Comparison of ENCODE assay signal across 9 cellular contexts in the genomic region with DNA sequence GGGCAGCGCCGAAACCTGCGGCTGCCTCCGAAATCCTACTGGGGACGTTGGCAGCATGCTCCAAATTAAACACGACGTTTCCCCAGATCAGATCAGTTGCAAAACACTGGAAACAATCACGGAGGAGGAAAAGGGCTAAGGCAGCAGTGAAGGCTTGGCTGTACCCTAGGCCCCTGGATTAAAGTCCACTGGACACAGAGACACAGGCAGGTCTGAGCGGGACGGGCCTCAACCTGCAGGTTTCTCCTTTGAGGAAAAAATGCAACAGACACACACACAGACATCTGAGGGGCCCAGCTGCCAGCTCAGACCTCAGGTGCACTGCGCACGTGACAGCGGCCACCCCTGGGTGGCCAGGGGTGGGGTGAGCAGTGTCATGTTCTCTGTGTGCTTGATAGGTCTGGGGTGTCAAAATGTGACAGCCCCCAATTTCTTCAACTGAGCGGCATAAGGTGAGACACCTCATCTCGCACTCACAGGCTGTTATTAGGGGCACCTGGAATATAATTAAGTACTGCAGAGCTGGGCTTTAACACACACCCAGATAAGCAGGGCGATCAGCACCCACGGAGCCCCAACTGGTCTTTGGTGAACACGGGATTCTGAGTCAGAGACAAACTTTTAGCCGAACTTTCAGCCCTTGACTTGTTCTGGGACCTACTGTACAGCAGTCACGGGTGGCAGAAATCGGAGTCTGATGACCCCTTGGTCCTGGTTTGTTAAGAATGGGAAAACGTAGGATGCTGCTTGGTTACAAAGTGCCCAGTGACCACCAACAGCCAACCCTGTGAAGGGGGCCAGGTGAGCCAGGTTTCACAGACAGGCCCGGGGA. TPM values are rescaled to one million over a fixed set of nuclear protein-coding genes. Genes with fewer than 3 reads are reported as not detected.
DNase-seq lines count a peak whose midpoint lies in the region; ATAC-seq, FAIRE-seq and TF ChIP-seq lines count a peak whose summit lies in the region.
"Had no signal": no experiment of that assay in that cellular context is flagged by ENCODE, and none has a peak within 500 bp of the region (broad histone marks: within the 10 kb centered on the region; RNA-seq: fewer than 3 reads in every experiment).

No MANE protein-coding gene starts in this region.

- peak overlapping the region; percentile 71 for H2AK5ac ChIP-seq in neuronal stem cell (ENCODE audit: low read depth, low read length)

- H3K9ac ChIP-seq in SK-N-MC (ENCODE audit: insufficient read length) (peak overlapping the region; percentile 3), neuronal stem cell (ENCODE audit: low read depth, low read length, poor library complexity) (peak overlapping the region; percentile 75)

- H3K27me3 ChIP-seq in neuronal stem cell (ENCODE audit: control insufficient read depth in 3 of 3, insufficient read depth in 3 of 3, low read depth in 1 of 3, low read length in 3 of 3) = no peaks in the 10 kb centered on the region

- H2BK5ac ChIP-seq in neuronal stem cell (ENCODE audit: low read length) = peak overlapping the region; percentile 49

- peak overlapping the region; percentile 4 for H4K91ac ChIP-seq in neuronal stem cell (ENCODE audit: low read depth, low read length, poor library complexity)

- no peak for TF ChIP-seq CTCF in CD14-positive monocyte (IDR thresholded peaks at IDR 0.05)

- H3K79me1 ChIP-seq in neuronal stem cell (ENCODE audit: low read depth, low read length) = peaks cover 16% of the 10 kb centered on the region

- no peak overlapping the region for H4K8ac ChIP-seq in neuronal stem cell (ENCODE audit: low read depth, low read length)

- no peak for FAIRE-seq in RCC 7860 (lab: Jason Lieb, UNC)

- H3K4me1 Mint-ChIP-seq in CD14-positive monocyte = peaks cover 49% of the 10 kb centered on the region

- no peak overlapping the region for H3K27ac ChIP-seq in SK-N-MC
- H3K27ac ChIP-seq in neuronal stem cell (replicated peaks; ENCODE audit: low read length) = peak overlapping the region; percentile 97

- H2BK120ac ChIP-seq in neuronal stem cell (ENCODE audit: low read depth, low read length) = peak overlapping the region; percentile 10

- peak overlapping the region; percentile 68 for H3K18ac ChIP-seq in neuronal stem cell (ENCODE audit: low read length)

- peaks cover 35 to 70% of the 10 kb centered on the region in 2 donors for H3K36me3 Mint-ChIP-seq in CD14-positive monocyte

- H3K4me3 Mint-ChIP-seq in CD14-positive monocyte = peak overlapping the region; percentile 66 to 72

- H3K4ac ChIP-seq in neuronal stem cell (ENCODE audit: low read length) = no peak overlapping the region

- H3K27ac Mint-ChIP-seq in CD14-positive monocyte = peak overlapping the region; percentile 76 to 91 (median 83)

- H3K27me3 Mint-ChIP-seq in CD14-positive monocyte (ENCODE audit: low read depth in 3 of 3) = peaks cover 0 to 2% (median 0%) of the 10 kb centered on the region in 3 donors

- peak overlapping the region; percentile 3 for H3K23ac ChIP-seq in neuronal stem cell (ENCODE audit: low read depth, low read length, poor library complexity)

- peak overlapping the region; percentile 55 for H3K4me3 ChIP-seq in SK-N-MC
- H3K4me3 ChIP-seq in neuronal stem cell (ENCODE audit: low read length in 2 of 2) = peak overlapping the region in 1 of 2 donors; percentile 28

- H3K14ac ChIP-seq in neuronal stem cell (ENCODE audit: low read length) = no peak overlapping the region

- no CpG with 5 or more reads among the region's 23 CpGs for WGBS in neuronal stem cell (ENCODE audit: extremely low coverage in 2 of 2, insufficient read length in 2 of 2, insufficient replicate concordance in 1 of 2), 2 donors

- H2BK12ac ChIP-seq in neuronal stem cell (ENCODE audit: low read length) = no peak overlapping the region

- H2AFZ ChIP-seq in neuronal stem cell (ENCODE audit: low read length) = peak overlapping the region; percentile 43

- peaks cover 47 to 56% of the 10 kb centered on the region in 2 donors for H3K4me1 ChIP-seq in neuronal stem cell (ENCODE audit: control insufficient read depth in 2 of 2, insufficient read depth in 1 of 2, low read depth in 1 of 2, low read length in 2 of 2)

- peak overlapping the region; percentile 32 for H2BK15ac ChIP-seq in neuronal stem cell (ENCODE audit: low read length)

- ATAC-seq in HG03025 (IDR thresholded peaks at IDR 0.05; ENCODE audit: low FRiP score, unreplicated experiment) = no peak

- peak overlapping the region; percentile 46 for H3K4me2 ChIP-seq in neuronal stem cell (ENCODE audit: insufficient read depth, low read length, poor library complexity, severe bottlenecking)

- H3K9me3 ChIP-seq in SK-N-MC (ENCODE audit: low read depth, low read length) (no peaks in the 10 kb centered on the region), neuronal stem cell (replicated peaks in 1 of 2; ENCODE audit: control insufficient read depth in 2 of 2, insufficient read depth in 1 of 2, low read depth in 1 of 2, low read length in 2 of 2) (no peaks in the 10 kb centered on the region)

- intact Hi-C loops in CD14-positive monocyte (cut with micrococcal nuclease) = no loop called here

- H3K9me3 Mint-ChIP-seq in CD14-positive monocyte = peaks cover 0 to 2% (median 0%) of the 10 kb centered on the region in 7 donors

- H3K36me3 ChIP-seq in SK-N-MC (ENCODE audit: insufficient read depth, low read length) (peaks cover 9% of the 10 kb centered on the region; the same call in 1 of the 2 replicates), neuronal stem cell (replicated peaks in 1 of 2; ENCODE audit: control insufficient read depth in 2 of 2, insufficient read depth in 2 of 2, low read length in 2 of 2) (peaks cover 0 to 33% of the 10 kb centered on the region in 2 donors)

- DNase-seq in CD14-positive monocyte (ENCODE audit: low spot score) = no peak
- DNase-seq in SK-N-MC (ENCODE audit: low read depth, low spot score) = no peak
- peak; percentile 43 for DNase-seq in fibroblast of gingiva (ENCODE audit: low read depth)
- DNase-seq in neuronal stem cell (ENCODE audit: low spot score) = no peak
- DNase-seq in cerebellar nuclear complex (lab: John Stamatoyannopoulos, UW) = no peak
- no peak for DNase-seq in SKM-1 (lab: John Stamatoyannopoulos, UW; ENCODE audit: unreplicated experiment)
- DNase-seq in RCC 7860 (ENCODE audit: low spot score) = no peak
- DNase-seq: NCI-H82 had no signal

RNA-seq across cellular contexts. Expression of a gene that starts 9.3 kb away (rescaled TPM):
- polyA plus RNA-seq in CD14-positive monocyte = 10 to 100 TPM; 14.0 to 15.0 TPM
- polyA plus RNA-seq in neuronal stem cell (2013, experiment 1 of 2) = 88.3 TPM
- polyA plus RNA-seq in neuronal stem cell (2013, experiment 2 of 2) = 86.1 TPM

RNA-seq across cellular contexts. Expression of a gene that starts 11.4 kb away (rescaled TPM):
- 1 to 10 TPM; 4.4 to 5.4 TPM for polyA plus RNA-seq in CD14-positive monocyte
- 59.2 TPM for polyA plus RNA-seq in neuronal stem cell (2013, experiment 1 of 2)
- polyA plus RNA-seq in neuronal stem cell (2013, experiment 2 of 2) = 56.4 TPM

RNA-seq across cellular contexts. Expression of a gene that starts 47.7 kb away (rescaled TPM):
- polyA plus RNA-seq in CD14-positive monocyte = 1 to 10 TPM; 6.5 to 7.0 TPM
- polyA plus RNA-seq in neuronal stem cell (2013, experiment 1 of 2) = 20.6 TPM
- polyA plus RNA-seq in neuronal stem cell (2013, experiment 2 of 2) = 22.4 TPM

RNA-seq across cellular contexts. Expression of a gene that starts 52.5 kb away (rescaled TPM):
- under 1 TPM in 1 of 2 donors, not detected in 1; 0.17 TPM for polyA plus RNA-seq in CD14-positive monocyte
- 6.4 TPM for polyA plus RNA-seq in neuronal stem cell (2013, experiment 1 of 2)
- polyA plus RNA-seq in neuronal stem cell (2013, experiment 2 of 2) = 7.4 TPM
